ENCODE assay signal across 16 cellular contexts in the genomic region with DNA sequence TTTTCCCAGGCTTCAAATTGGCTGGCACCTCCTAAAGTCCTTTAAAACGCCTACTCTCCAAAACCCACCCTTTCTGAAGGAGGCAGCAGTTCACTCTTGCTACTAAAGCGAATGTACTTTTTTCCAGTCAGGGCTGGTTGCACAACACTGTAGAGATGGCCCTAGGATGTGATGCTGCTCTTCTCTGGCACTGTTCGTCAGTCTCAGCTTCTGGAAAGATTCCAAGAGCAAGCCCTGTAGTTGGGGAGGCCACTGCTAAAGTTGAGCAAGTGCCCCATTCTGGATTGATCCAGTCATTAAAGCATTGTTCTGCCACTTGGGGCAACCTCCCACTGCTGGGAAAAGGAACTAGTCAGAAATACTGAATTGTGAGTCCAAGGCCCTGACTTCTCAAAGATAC. TPM values are rescaled to one million over a fixed set of nuclear protein-coding genes. Genes with fewer than 3 reads are reported as not detected.
DNase-seq lines count a peak whose midpoint lies in the region; ATAC-seq and TF ChIP-seq lines count a peak whose summit lies in the region.
"Had no signal": no experiment of that assay in that cellular context is flagged by ENCODE, and none has a peak within 500 bp of the region (broad histone marks: within the 10 kb centered on the region; RNA-seq: fewer than 3 reads in every experiment).

No MANE protein-coding gene starts in this region.

- H3K36me3 ChIP-seq in OCI-LY3 (replicated peaks; ENCODE audit: low read depth, low read length), result peaks cover 53% of the 10 kb centered on the region

- peak overlapping the region; percentile 99 for H3K27ac ChIP-seq in OCI-LY3 (ENCODE audit: low read length)
- H3K27ac ChIP-seq: BLaER1 treated with 17β-estradiol and CSF1 and Interleukin-3, amounts not matched to agents 10 nM and 100 nM had no signal

- H3K27me3 ChIP-seq in OCI-LY3 (ENCODE audit: low read depth, low read length), result no peaks in the 10 kb centered on the region
- H3K27me3 ChIP-seq: BLaER1 treated with 17β-estradiol and CSF1 and Interleukin-3, amounts not matched to agents 10 nM and 100 nM had no signal

- intact Hi-C loops in sciatic nerve (cut with DNase I), result no loop called here

- ATAC-seq in sciatic nerve, result peak; percentile 78
- ATAC-seq in HG03571 (IDR thresholded peaks at IDR 0.05; ENCODE audit: unreplicated experiment), result no peak
- ATAC-seq in HG03196 (IDR thresholded peaks at IDR 0.05; ENCODE audit: unreplicated experiment), result no peak
- ATAC-seq: mucosa of descending colon, SK-N-SH treated with all-trans-retinoic acid at 6 μM for 48 hours had no signal

- no peak for TF ChIP-seq CTCF in OCI-LY3 (IDR thresholded peaks at IDR 0.05; ENCODE audit: low read depth, low read length)
- TF ChIP-seq CTCF in cardiac fibroblast (IDR thresholded peaks at IDR 0.05; ENCODE audit: low read depth, low read length), result no peak

- no peak overlapping the region for H3K4me2 ChIP-seq in OCI-LY3 (ENCODE audit: low read length)
- H3K4me2 ChIP-seq: BLaER1 treated with 17β-estradiol and CSF1 and Interleukin-3, amounts not matched to agents 10 nM and 100 nM had no signal

- DNase-seq in cardiac fibroblast (ENCODE audit: low read depth in 2 of 2) (peak; percentile 77 to 84), iris pigment epithelial cell (ENCODE audit: low read depth) (peak; percentile 75), sciatic nerve (ENCODE audit: low spot score) (no peak), globus pallidus (ENCODE audit: low spot score) (no peak), NOMO-1 (lab: John Stamatoyannopoulos, UW; ENCODE audit: unreplicated experiment in 2 of 2) (no peak)
- DNase-seq: activated CD8-positive, alpha-beta memory T cell treated with anti-CD3 and anti-CD28 coated beads, Interleukin-2, amount 50 U/mL, for 4 hours; activated naive CD8-positive, alpha-beta T cell treated with anti-CD3 and anti-CD28 coated beads for 36 hours; mucosa of descending colon; NCI-H1092 treated with DMSO at 0.1 percent for 48 hours; NCI-H2227 treated with DMSO at 0.1 percent for 48 hours; stimulated activated CD4-positive, alpha-beta T cell treated with anti-CD3 and anti-CD28 coated beads, Interleukin-2, amount 100 ng/mL, for 24 hours had no signal

- H3K4me1 ChIP-seq in OCI-LY3 (ENCODE audit: low read length), result peaks cover 52% of the 10 kb centered on the region

- no peak overlapping the region for H3K9ac ChIP-seq in OCI-LY3 (ENCODE audit: low read length)
- H3K9ac ChIP-seq: BLaER1 treated with 17β-estradiol and CSF1 and Interleukin-3, amounts not matched to agents 10 nM and 100 nM had no signal

- no peaks in the 10 kb centered on the region for H3K9me3 ChIP-seq in OCI-LY3 (ENCODE audit: insufficient read depth, low read length)
- H3K9me3 ChIP-seq: BLaER1 treated with 17β-estradiol and CSF1 and Interleukin-3, amounts not matched to agents 10 nM and 100 nM; mucosa of descending colon had no signal

- no peaks in the 10 kb centered on the region for H4K20me1 ChIP-seq in OCI-LY3 (ENCODE audit: insufficient read depth, low read length)

- H2AFZ ChIP-seq in OCI-LY3 (ENCODE audit: low read depth, low read length), result no peak overlapping the region

- no peak overlapping the region for H3K4me3 ChIP-seq in OCI-LY3 (ENCODE audit: low read length)
- no peak overlapping the region for H3K4me3 ChIP-seq in cardiac fibroblast (replicated peaks in 1 of 2; ENCODE audit: low read depth in 2 of 2, low read length in 2 of 2)
- H3K4me3 ChIP-seq: BLaER1 treated with 17β-estradiol and CSF1 and Interleukin-3, amounts not matched to agents 10 nM and 100 nM; mucosa of descending colon had no signal

- H3K79me2 ChIP-seq in OCI-LY3 (ENCODE audit: low read length), result peaks cover 10% of the 10 kb centered on the region; the same call in 1 of the 2 replicates

RNA-seq across cellular contexts. Expression of gene KCNQ4, which starts 28.5 kb away (rescaled TPM):
- total RNA-seq in sciatic nerve, result 2.3 TPM

Comparison
In these comparisons a context has a peak if more than half of its experiments do, and no peak if none do; other contexts are left out.
1. DNase-seq: peak in cardiac fibroblast (2 of 2) and iris pigment epithelial cell (single experiment); none in sciatic nerve (single experiment), globus pallidus (single experiment) and NOMO-1 (0 of 2).